In genomic region chr14:103714063-103714724, GRCh38 we compare ENCODE assay signal across 10 cellular contexts. TPM values are rescaled to one million over a fixed set of nuclear protein-coding genes. Genes with fewer than 3 reads are reported as not detected.
DNase-seq lines count a peak whose midpoint lies in the region; ATAC-seq, FAIRE-seq and TF ChIP-seq lines count a peak whose summit lies in the region.
"Had no signal": no experiment of that assay in that cellular context is flagged by ENCODE, and none has a peak within 500 bp of the region (broad histone marks: within the 10 kb centered on the region; RNA-seq: fewer than 3 reads in every experiment).

No MANE protein-coding gene starts in this region.

- DNase-seq in A549 (ENCODE audit: low read depth in 1 of 2, low spot score in 1 of 2), result no peak
- DNase-seq in H9, result no peak
- no peak for DNase-seq in activated naive CD8-positive, alpha-beta T cell treated with anti-CD3 and anti-CD28 coated beads for 36 hours
- no peak for DNase-seq in memory B cell (ENCODE audit: low spot score in 2 of 2)
- DNase-seq in inferior parietal cortex (ENCODE audit: extremely low spot score), result no peak
- DNase-seq: GF-D8, NCI-H446 had no signal

- CTCF ChIA-PET in A549 (lab: Yijun Ruan, JAX), result interaction anchor here (0.6 to 2.0 kb wide), 3 partner anchors 9 to 262 kb away, joined by 3 to 5 read pairs (median 4); no protein-coding TSS in a partner anchor

- H4K20me1 ChIP-seq in H9 (ENCODE audit: control insufficient read depth, insufficient read depth, insufficient read length), result no peaks in the 10 kb centered on the region

- H3K36me3 Mint-ChIP-seq in H9 (ENCODE audit: insufficient read depth in 1 of 3, low read depth in 3 of 3) (peaks cover 15 to 33% (median 18%) of the 10 kb centered on the region in 3 experiments; a peak in 6 of 7 replicates), memory B cell (no peaks in the 10 kb centered on the region)
- H3K36me3 Mint-ChIP-seq in activated naive CD8-positive, alpha-beta T cell treated with anti-CD3 and anti-CD28 coated beads for 36 hours, result peaks cover 19% of the 10 kb centered on the region

- H2AK5ac ChIP-seq in H9 (ENCODE audit: insufficient read length, low read length), result no peak overlapping the region

- H2BK5ac ChIP-seq in H9 (ENCODE audit: insufficient read length, low read length), result no peak overlapping the region

- peak overlapping the region; percentile 81 to 93 for H3K27ac ChIP-seq in A549
- no peak overlapping the region for H3K27ac ChIP-seq in H9 (ENCODE audit: insufficient read length, low read depth, low read length)

- TF ChIP-seq POLR2A in A549 (IDR thresholded peaks at IDR 0.05; ENCODE audit: low read length), result no peak

- H3K4ac ChIP-seq in H9 (ENCODE audit: low read depth, low read length), result no peak overlapping the region

- H3K4me3 Mint-ChIP-seq in H9 (peak overlapping the region; percentile 75 to 90), memory B cell (peak overlapping the region; percentile 98)
- H3K4me3 Mint-ChIP-seq in activated naive CD8-positive, alpha-beta T cell treated with anti-CD3 and anti-CD28 coated beads for 36 hours, result peak overlapping the region; percentile 90

- H3K23me2 ChIP-seq in H9 (ENCODE audit: insufficient read length, low read depth, low read length, poor library complexity, severe bottlenecking), result no peaks in the 10 kb centered on the region

- H4K5ac ChIP-seq in H9 (ENCODE audit: insufficient read length, low read depth, low read length), result no peak overlapping the region

- 77% methylated on average over 15 of the region's 16 CpGs for WGBS in A549 (ENCODE audit: missing lambda C conversion rate)
- no CpG with 5 or more reads among the region's 16 CpGs for WGBS in H9 (ENCODE audit: extremely low coverage, insufficient read length, low lambda C conversion rate)

- no peak overlapping the region for H2AFZ ChIP-seq in H9 (ENCODE audit: low read length)

- H2BK20ac ChIP-seq in H9 (ENCODE audit: low read depth, low read length, poor library complexity, severe bottlenecking), result no peak overlapping the region

- H3K23ac ChIP-seq in H9 (ENCODE audit: insufficient read length, low read depth, low read length), result no peak overlapping the region

- no peak overlapping the region for H2BK120ac ChIP-seq in H9 (ENCODE audit: low read depth, low read length, poor library complexity, severe bottlenecking)

- H3K79me1 ChIP-seq in H9 (ENCODE audit: insufficient read depth, low read depth, low read length, poor library complexity, severe bottlenecking), result peaks cover 2% of the 10 kb centered on the region

- POLR2A ChIA-PET in A549 (lab: Yijun Ruan, JAX), result interaction anchor here (0.7 kb wide), 1 partner anchor 85 kb away, joined by 3 read pairs; the partner anchor contains the start of gene KLC1

- TF ChIP-seq RAD21 in A549 (conservative IDR thresholded peaks at IDR 0.05 in 1 of 2, IDR thresholded peaks at IDR 0.05 in 1 of 2), result no peak

- TF ChIP-seq EP300 in A549 (IDR thresholded peaks at IDR 0.05), result no peak

- H3K9me3 ChIP-seq in A549 (no peaks in the 10 kb centered on the region), H9 (ENCODE audit: control insufficient read depth, low read depth, low read length) (no peaks in the 10 kb centered on the region)

- FAIRE-seq in A549 (lab: Jason Lieb, UNC), result no peak

- H3K4me3 ChIP-seq in A549, result peak overlapping the region; percentile 77

- peaks cover 19% of the 10 kb centered on the region; the same call in 2 of the 3 replicates for H3K4me1 ChIP-seq in A549
- H3K4me1 ChIP-seq in H9 (ENCODE audit: insufficient read depth, low read length), result peaks cover 3% of the 10 kb centered on the region; the same call in 1 of the 2 replicates

- H4K91ac ChIP-seq in H9 (ENCODE audit: insufficient read length, low read depth, low read length), result no peak overlapping the region

- ATAC-seq in A549 (no peak), memory B cell (ENCODE audit: low read depth) (no peak), HG02588 (IDR thresholded peaks at IDR 0.05; ENCODE audit: unreplicated experiment) (no peak), GM21786 (IDR thresholded peaks at IDR 0.05; ENCODE audit: unreplicated experiment) (no peak), HG02870 (IDR thresholded peaks at IDR 0.05; ENCODE audit: unreplicated experiment) (no peak)

- H3K18ac ChIP-seq in H9 (ENCODE audit: insufficient read length, low read depth, low read length), result no peak overlapping the region

- H3K9me3 Mint-ChIP-seq in H9, result no peaks in the 10 kb centered on the region
- H3K9me3 Mint-ChIP-seq in activated naive CD8-positive, alpha-beta T cell treated with anti-CD3 and anti-CD28 coated beads for 36 hours, result no peaks in the 10 kb centered on the region
- H3K9me3 Mint-ChIP-seq in memory B cell, result no peaks in the 10 kb centered on the region

- H3K56ac ChIP-seq in H9 (ENCODE audit: insufficient read length, low read depth, low read length), result no peak overlapping the region

- H3K9ac ChIP-seq in H9 (ENCODE audit: extremely low read depth, insufficient read length, low read length), result peak overlapping the region; percentile 48

- H2BK12ac ChIP-seq in H9 (ENCODE audit: insufficient read length, low read depth, low read length), result no peak overlapping the region

- no peaks in the 10 kb centered on the region; the same call in 1 of the 2 replicates for H3K79me2 ChIP-seq in H9 (ENCODE audit: insufficient read depth, low read length)

- no peak overlapping the region for H4K8ac ChIP-seq in H9 (replicated peaks; ENCODE audit: insufficient read length, low read depth, low read length)

- H3K4me1 Mint-ChIP-seq in H9, result peaks cover 35 to 36% of the 10 kb centered on the region in 2 experiments
- peaks cover 30% of the 10 kb centered on the region for H3K4me1 Mint-ChIP-seq in activated naive CD8-positive, alpha-beta T cell treated with anti-CD3 and anti-CD28 coated beads for 36 hours
- peaks cover 23% of the 10 kb centered on the region for H3K4me1 Mint-ChIP-seq in memory B cell

- H3K27ac Mint-ChIP-seq in H9, result peak overlapping the region; percentile 30 to 49 (median 33); a peak in 3 of 7 replicates
- H3K27ac Mint-ChIP-seq in activated naive CD8-positive, alpha-beta T cell treated with anti-CD3 and anti-CD28 coated beads for 36 hours, result peak overlapping the region; percentile 85
- H3K27ac Mint-ChIP-seq in memory B cell, result no peak overlapping the region

- H3K27me3 ChIP-seq in H9 (ENCODE audit: insufficient read depth, low read length), result no peaks in the 10 kb centered on the region

- H2BK15ac ChIP-seq in H9 (ENCODE audit: low read depth, low read length), result no peak overlapping the region

- H3K4me2 ChIP-seq in A549 (peak overlapping the region; percentile 84), H9 (ENCODE audit: insufficient read depth, insufficient read length, low read length) (peak overlapping the region; percentile 58)

- H3K27me3 Mint-ChIP-seq in H9 (ENCODE audit: low read depth) (no peaks in the 10 kb centered on the region; the same call in 1 of the 2 replicates), memory B cell (no peaks in the 10 kb centered on the region)
- peaks cover 3% of the 10 kb centered on the region for H3K27me3 Mint-ChIP-seq in activated naive CD8-positive, alpha-beta T cell treated with anti-CD3 and anti-CD28 coated beads for 36 hours

- no peak overlapping the region for H3K14ac ChIP-seq in H9 (ENCODE audit: insufficient read depth, low read length)

- no peak overlapping the region for H3T11ph ChIP-seq in H9 (ENCODE audit: low read length)

- TF ChIP-seq CTCF in A549 (IDR thresholded peaks at IDR 0.05), result no peak
- TF ChIP-seq CTCF in H9 (conservative IDR thresholded peaks at IDR 0.05), result no peak

TF ChIP-seq in A549, 52 proteins besides CTCF, POLR2A, EP300 and RAD21:
- TF ChIP-seq SREBF2 (IDR thresholded peaks at IDR 0.05), result no peak
- no peak for TF ChIP-seq KDM5A (IDR thresholded peaks at IDR 0.05)
- no peak for TF ChIP-seq JUN (IDR thresholded peaks at IDR 0.05)

RNA-seq across cellular contexts. Expression of gene XRCC3, which starts 1.1 kb away (rescaled TPM):
- polyA plus RNA-seq in A549 (2011; rRNA removed) (23.0 and 23.2 TPM in 2 replicates), A549 (2017; fragmentation: RNase III; extraction: RNeasy Plus Mini Kit Qiagen cat#74134 plus additional on column Dnase treatment) (26.3 to 28.1 TPM (median 27.4 TPM) in 3 replicates)
- polyA plus RNA-seq in A549 (2012; cell fraction: cytosol; rRNA removed), result 31.5 and 45.8 TPM in 2 replicates
- polyA plus RNA-seq in A549 (2012; cell fraction: nucleus; rRNA removed), result 75.2 and 79.2 TPM in 2 replicates
- 17.3 and 19.5 TPM in 2 replicates for polyA minus RNA-seq in A549 (2011; rRNA and poly(A)+ RNA removed)
- 42.6 and 45.3 TPM in 2 replicates for total RNA-seq in H9 (2021)
- 10 to 100 TPM; 57.8 to 65.0 TPM for total RNA-seq in activated naive CD8-positive, alpha-beta T cell treated with anti-CD3 and anti-CD28 coated beads for 36 hours

RNA-seq across cellular contexts. Expression of gene ZFYVE21, which starts 1.4 kb away (rescaled TPM):
- polyA plus RNA-seq in A549 (2011; rRNA removed) (28.7 and 29.0 TPM in 2 replicates), A549 (2017; fragmentation: RNase III; extraction: RNeasy Plus Mini Kit Qiagen cat#74134 plus additional on column Dnase treatment) (29.1 to 34.1 TPM (median 33.0 TPM) in 3 replicates)
- polyA plus RNA-seq in A549 (2012; cell fraction: cytosol; rRNA removed), result 52.6 and 58.6 TPM in 2 replicates
- 49.6 and 65.5 TPM in 2 replicates for polyA plus RNA-seq in A549 (2012; cell fraction: nucleus; rRNA removed)
- 11.0 and 13.4 TPM in 2 replicates for polyA minus RNA-seq in A549 (2011; rRNA and poly(A)+ RNA removed)
- 49.7 and 50.5 TPM in 2 replicates for total RNA-seq in H9 (2021)
- total RNA-seq in activated naive CD8-positive, alpha-beta T cell treated with anti-CD3 and anti-CD28 coated beads for 36 hours, result 1 to 10 TPM; 8.0 to 8.9 TPM
